Comparison of ENCODE assay signal across 16 cellular contexts in genomic region chr1:34779005-34779404, GRCh38. TPM values are rescaled to one million over a fixed set of nuclear protein-coding genes. Genes with fewer than 3 reads are reported as not detected.
DNase-seq lines count a peak whose midpoint lies in the region; TF ChIP-seq lines count a peak whose summit lies in the region.
"Had no signal": no experiment of that assay in that cellular context is flagged by ENCODE, and none has a peak within 500 bp of the region (broad histone marks: within the 10 kb centered on the region; RNA-seq: fewer than 3 reads in every experiment).

No MANE protein-coding gene starts in this region.

- peak overlapping the region; percentile 76 for H3K27ac Mint-ChIP-seq in Calu3 (ENCODE audit: unreplicated experiment)
- H3K27ac Mint-ChIP-seq in type B pancreatic cell = no peak overlapping the region
- no peak overlapping the region for H3K27ac Mint-ChIP-seq in activated CD4-positive, alpha-beta T cell treated with anti-CD3 and anti-CD28 coated beads, Interleukin-2, amount 10 ng/mL, durations not matched to agents 24 days and 14 days
- H3K27ac Mint-ChIP-seq: CD14-positive monocyte; CD4-positive, alpha-beta memory T cell had no signal

- H3K27me3 Mint-ChIP-seq in Calu3 (ENCODE audit: unreplicated experiment) (no peaks in the 10 kb centered on the region), type B pancreatic cell (peaks cover 55% of the 10 kb centered on the region)
- H3K27me3 Mint-ChIP-seq in activated CD4-positive, alpha-beta T cell treated with anti-CD3 and anti-CD28 coated beads, Interleukin-2, amount 10 ng/mL, durations not matched to agents 24 days and 14 days = peaks cover 40% of the 10 kb centered on the region

- 70 to 82% methylated on average over 5 of the region's 5 CpGs for WGBS in transverse colon (ENCODE audit: low coverage in 1 of 2), 2 donors

- TF ChIP-seq CTCF in Calu3 (IDR thresholded peaks at IDR 0.05; ENCODE audit: unreplicated experiment) (no peak), PC-9 (conservative IDR thresholded peaks at IDR 0.05) (no peak), type B pancreatic cell (conservative IDR thresholded peaks at IDR 0.05) (no peak), transverse colon (IDR thresholded peaks at IDR 0.05) (no peak)

- H3F3A ChIP-seq in PC-9 (ENCODE audit: insufficient read depth, low read depth) = peaks cover 38% of the 10 kb centered on the region

- H3K4me3 ChIP-seq in PC-9 = peak overlapping the region; percentile 22; the same call in 1 of the 2 replicates
- H3K4me3 ChIP-seq in transverse colon = no peak overlapping the region
- H3K4me3 ChIP-seq: BLaER1 had no signal

- in situ Hi-C loops in transverse colon (cut with MboI; ENCODE audit: low pct_ligation_motif_present in 1 of 4, low pct_unique_long_range_greater_than_20kb in 1 of 4, low sequenced_read_pairs in 3 of 4) = no loop called here

- H3K4me3 Mint-ChIP-seq in Calu3 (ENCODE audit: low read depth, unreplicated experiment) (peak overlapping the region; percentile 88), type B pancreatic cell (peak overlapping the region; percentile 64)
- H3K4me3 Mint-ChIP-seq in activated CD4-positive, alpha-beta T cell treated with anti-CD3 and anti-CD28 coated beads, Interleukin-2, amount 10 ng/mL, durations not matched to agents 24 days and 14 days = no peak overlapping the region

- H4K20me1 ChIP-seq in PC-9 (ENCODE audit: insufficient read depth) = peaks cover 3% of the 10 kb centered on the region
- H4K20me1 ChIP-seq: BLaER1 had no signal

- H3K79me2 ChIP-seq in PC-9 (ENCODE audit: low read depth) = peaks cover 42% of the 10 kb centered on the region

- intact Hi-C loops in Calu3 (cut with micrococcal nuclease; ENCODE audit: unreplicated experiment) (no loop called here), PC-9 (cut with micrococcal nuclease; ENCODE audit: unreplicated experiment) (no loop called here), transverse colon (cut with DNase I; ENCODE audit: low total_unique reads) (loop anchor here (2.0 kb wide), 1 partner anchor 62 kb away; no protein-coding TSS in a partner anchor)
- intact Hi-C loops in activated CD4-positive, alpha-beta T cell treated with anti-CD3 and anti-CD28 coated beads, Interleukin-2, amount 10 ng/mL, durations not matched to agents 24 days and 14 days (cut with micrococcal nuclease) = no loop called here

- H3K36me3 Mint-ChIP-seq in Calu3 (ENCODE audit: insufficient read depth, unreplicated experiment) (peaks cover 38% of the 10 kb centered on the region), type B pancreatic cell (no peaks in the 10 kb centered on the region)
- no peaks in the 10 kb centered on the region for H3K36me3 Mint-ChIP-seq in activated CD4-positive, alpha-beta T cell treated with anti-CD3 and anti-CD28 coated beads, Interleukin-2, amount 10 ng/mL, durations not matched to agents 24 days and 14 days (ENCODE audit: low read depth)
- H3K36me3 Mint-ChIP-seq: CD14-positive monocyte; CD4-positive, alpha-beta memory T cell had no signal

- no peak for TF ChIP-seq POLR2A in transverse colon (IDR thresholded peaks at IDR 0.05)

- H3K9me3 ChIP-seq in PC-9 (ENCODE audit: insufficient read depth, low read depth) (no peaks in the 10 kb centered on the region), transverse colon (no peaks in the 10 kb centered on the region)
- H3K9me3 ChIP-seq: BLaER1 had no signal

- POLR2A ChIA-PET in PC-9 (lab: Charles Lee; ENCODE audit: unreplicated experiment) = interaction anchor here (0.8 to 1.2 kb wide), 3 partner anchors 16 to 24 kb away, joined by 5 to 9 read pairs (median 6); partner anchors contain the start of genes GJB4 and GJB5

- H2AFZ ChIP-seq in PC-9 = no peak overlapping the region

- no peak for TF ChIP-seq EP300 in transverse colon (IDR thresholded peaks at IDR 0.05; ENCODE audit: low read depth)

- H3K27ac ChIP-seq in PC-9 (peak overlapping the region; percentile 92), epithelial cell of prostate (peak overlapping the region; percentile 100), transverse colon (no peak overlapping the region)
- H3K27ac ChIP-seq: BLaER1 had no signal

- CTCF ChIA-PET in Calu3 (lab: Charles Lee) (interaction anchor here (0.8 to 2.2 kb wide), 6 partner anchors 18 to 81 kb away, joined by 3 to 10 read pairs (median 4); partner anchors contain the start of genes GJB4, GJB5 and SMIM12), PC-9 (lab: Charles Lee) (interaction anchor here (0.6 kb wide), 1 partner anchor 74 kb away, joined by 4 read pairs; no protein-coding TSS in a partner anchor)

- H3K27me3 ChIP-seq in PC-9 (ENCODE audit: insufficient read depth, low read depth) (no peaks in the 10 kb centered on the region), transverse colon (peaks cover 37% of the 10 kb centered on the region)

- BruUV-seq in Calu3 (replicated peaks; lab: Mats Ljungman, UMichigan) (no TSS peak), PC-9 (replicated peaks; lab: Mats Ljungman, UMichigan) (no TSS peak)

- H3K36me3 ChIP-seq in PC-9 (ENCODE audit: low read depth) = peaks cover 2% of the 10 kb centered on the region; the same call in 1 of the 2 replicates
- H3K36me3 ChIP-seq in transverse colon = no peaks in the 10 kb centered on the region
- H3K36me3 ChIP-seq: BLaER1 had no signal

- H3K4me1 ChIP-seq in PC-9 (replicated peaks; ENCODE audit: insufficient read depth) = peaks cover 69% of the 10 kb centered on the region
- H3K4me1 ChIP-seq in transverse colon = peaks cover 0 to 33% (median 22%) of the 10 kb centered on the region in 4 donors

- H3K4me1 Mint-ChIP-seq in Calu3 (ENCODE audit: low read depth, unreplicated experiment) (peaks cover 54% of the 10 kb centered on the region), type B pancreatic cell (ENCODE audit: unreplicated experiment) (no peaks in the 10 kb centered on the region)
- H3K4me1 Mint-ChIP-seq in activated CD4-positive, alpha-beta T cell treated with anti-CD3 and anti-CD28 coated beads, Interleukin-2, amount 10 ng/mL, durations not matched to agents 24 days and 14 days = no peaks in the 10 kb centered on the region
- H3K4me1 Mint-ChIP-seq: CD14-positive monocyte had no signal

- H3K9me3 Mint-ChIP-seq in Calu3 (ENCODE audit: low read depth, unreplicated experiment) = no peaks in the 10 kb centered on the region
- no peaks in the 10 kb centered on the region for H3K9me3 Mint-ChIP-seq in type B pancreatic cell
- no peaks in the 10 kb centered on the region for H3K9me3 Mint-ChIP-seq in activated CD4-positive, alpha-beta T cell treated with anti-CD3 and anti-CD28 coated beads, Interleukin-2, amount 10 ng/mL, durations not matched to agents 24 days and 14 days
- H3K9me3 Mint-ChIP-seq: CD4-positive, alpha-beta memory T cell had no signal

- no peaks in the 10 kb centered on the region for H3K9me2 ChIP-seq in PC-9 (ENCODE audit: insufficient read depth)

- peak overlapping the region; percentile 97 for H3K4me2 ChIP-seq in PC-9
- H3K4me2 ChIP-seq: BLaER1 had no signal

- DNase-seq in Calu3 = no peak
- DNase-seq in PC-9 = no peak
- DNase-seq in epithelial cell of prostate (ENCODE audit: low read depth, low spot score) = no peak
- DNase-seq in type B pancreatic cell (ENCODE audit: extremely low spot score, unreplicated experiment) = no peak
- DNase-seq in transverse colon = no peak
- no peak for DNase-seq in activated CD4-positive, alpha-beta T cell treated with anti-CD3 and anti-CD28 coated beads, Interleukin-2, amount 10 ng/mL, durations not matched to agents 24 days and 14 days
- DNase-seq in globus pallidus (ENCODE audit: low spot score) = no peak
- DNase-seq: CD4-positive, alpha-beta memory T cell; DMS79 treated with DMSO at 0.1 percent for 48 hours; GF-D8; GOT3; H7 had no signal

RNA-seq across cellular contexts. Expression of gene GJB3, which starts 2.0 kb away (rescaled TPM):
- total RNA-seq in Calu3 (2022) (23.1 and 23.5 TPM in 2 replicates), PC-9 (2021) (58.6 and 63.0 TPM in 2 replicates), type B pancreatic cell (ENCODE audit: low replicate concordance) (6.5 and 19.5 TPM in 2 replicates), transverse colon (1 to 10 TPM in 2 of 4 donors, not detected in 2; 2.9 to 6.7 TPM)
- total RNA-seq in activated CD4-positive, alpha-beta T cell treated with anti-CD3 and anti-CD28 coated beads, Interleukin-2, amount 10 ng/mL, durations not matched to agents 24 days and 14 days = not detected in 2 replicates
- total RNA-seq: A673; CD4-positive, alpha-beta memory T cell; HepG2 had no signal

RNA-seq across cellular contexts. Expression of gene GJA4, which starts 13.8 kb away (rescaled TPM):
- total RNA-seq in Calu3 (2022) (not detected in 2 replicates), PC-9 (2021) (not detected in 2 replicates), type B pancreatic cell (ENCODE audit: low replicate concordance) (0.67 and 0.87 TPM in 2 replicates), transverse colon (1 to 10 TPM in 3 of 4 donors, not detected in 1; 1.9 to 5.2 (median 3.2) TPM)
- total RNA-seq in activated CD4-positive, alpha-beta T cell treated with anti-CD3 and anti-CD28 coated beads, Interleukin-2, amount 10 ng/mL, durations not matched to agents 24 days and 14 days = not detected in 2 replicates
- total RNA-seq: A673; CD4-positive, alpha-beta memory T cell; HepG2 had no signal

RNA-seq across cellular contexts. Expression of gene GJB4, which starts 19.5 kb away (rescaled TPM):
- total RNA-seq in Calu3 (2022) = 2.5 and 2.6 TPM in 2 replicates
- total RNA-seq in PC-9 (2021) = 5.4 and 5.8 TPM in 2 replicates
- total RNA-seq in type B pancreatic cell (ENCODE audit: low replicate concordance) = 0.48 and 0.50 TPM in 2 replicates
- total RNA-seq in transverse colon = under 1 TPM in 1 of 4 donors, not detected in 3; 0.32 TPM
- total RNA-seq in activated CD4-positive, alpha-beta T cell treated with anti-CD3 and anti-CD28 coated beads, Interleukin-2, amount 10 ng/mL, durations not matched to agents 24 days and 14 days = not detected in 2 replicates
- total RNA-seq: A673; CD4-positive, alpha-beta memory T cell; H7; HepG2 had no signal

RNA-seq across cellular contexts. Expression of gene GJB5, which starts 24.2 kb away (rescaled TPM):
- total RNA-seq in Calu3 (2022) (0.73 and 1.1 TPM in 2 replicates), PC-9 (2021) (18.1 and 20.0 TPM in 2 replicates), type B pancreatic cell (ENCODE audit: low replicate concordance) (2.0 and 7.5 TPM in 2 replicates), transverse colon (not detected)
- not detected in 2 replicates for total RNA-seq in activated CD4-positive, alpha-beta T cell treated with anti-CD3 and anti-CD28 coated beads, Interleukin-2, amount 10 ng/mL, durations not matched to agents 24 days and 14 days
- total RNA-seq: A673; CD4-positive, alpha-beta memory T cell; HepG2 had no signal

Comparison
In these comparisons a context has a peak if more than half of its experiments do, and no peak if none do; other contexts are left out.
1. H3K27ac ChIP-seq: peak in PC-9 (single experiment) and epithelial cell of prostate (single experiment); none in transverse colon (0 of 4).